ENCODE assay signal across 1 cellular context in genomic region chr6:155493694-155494143, GRCh38.
TF ChIP-seq lines count a peak whose summit lies in the region.

No MANE protein-coding gene starts in this region.

TF ChIP-seq in HepG2, 621 proteins besides CTCF, POLR2A, EP300 and RAD21 (continued from another document):
- TF ChIP-seq, protein P1, sequence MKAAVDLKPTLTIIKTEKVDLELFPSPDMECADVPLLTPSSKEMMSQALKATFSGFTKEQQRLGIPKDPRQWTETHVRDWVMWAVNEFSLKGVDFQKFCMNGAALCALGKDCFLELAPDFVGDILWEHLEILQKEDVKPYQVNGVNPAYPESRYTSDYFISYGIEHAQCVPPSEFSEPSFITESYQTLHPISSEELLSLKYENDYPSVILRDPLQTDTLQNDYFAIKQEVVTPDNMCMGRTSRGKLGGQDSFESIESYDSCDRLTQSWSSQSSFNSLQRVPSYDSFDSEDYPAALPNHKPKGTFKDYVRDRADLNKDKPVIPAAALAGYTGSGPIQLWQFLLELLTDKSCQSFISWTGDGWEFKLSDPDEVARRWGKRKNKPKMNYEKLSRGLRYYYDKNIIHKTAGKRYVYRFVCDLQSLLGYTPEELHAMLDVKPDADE (CRISPR knock-in tag; IDR thresholded peaks at IDR 0.05) = no peak
- 0 out of 2 replicates have a peak, but pooled peaks have one; percentile 31 for TF ChIP-seq SAP130 (CRISPR knock-in tag; IDR thresholded peaks at IDR 0.05; ENCODE audit: low read depth)
- TF ChIP-seq ZNF18 (CRISPR knock-in tag; IDR thresholded peaks at IDR 0.05; ENCODE audit: insufficient replicate concordance) = no peak
- TF ChIP-seq GTF3A (CRISPR knock-in tag; conservative IDR thresholded peaks at IDR 0.05) = no peak
- TF ChIP-seq ZNF556 (CRISPR knock-in tag; IDR thresholded peaks at IDR 0.05; ENCODE audit: borderline replicate concordance) = no peak
- no peak for TF ChIP-seq ZNF749 (CRISPR knock-in tag; IDR thresholded peaks at IDR 0.05; ENCODE audit: borderline replicate concordance)
- TF ChIP-seq ZNF784 (CRISPR knock-in tag; IDR thresholded peaks at IDR 0.05; ENCODE audit: borderline replicate concordance) = no peak
- TF ChIP-seq MIXL1 (CRISPR knock-in tag; IDR thresholded peaks at IDR 0.05) = no peak
- TF ChIP-seq ZNF879 (CRISPR knock-in tag; IDR thresholded peaks at IDR 0.05) = no peak
- TF ChIP-seq ZNF333 (CRISPR knock-in tag; IDR thresholded peaks at IDR 0.05; ENCODE audit: borderline replicate concordance) = no peak
- TF ChIP-seq, protein P2, sequence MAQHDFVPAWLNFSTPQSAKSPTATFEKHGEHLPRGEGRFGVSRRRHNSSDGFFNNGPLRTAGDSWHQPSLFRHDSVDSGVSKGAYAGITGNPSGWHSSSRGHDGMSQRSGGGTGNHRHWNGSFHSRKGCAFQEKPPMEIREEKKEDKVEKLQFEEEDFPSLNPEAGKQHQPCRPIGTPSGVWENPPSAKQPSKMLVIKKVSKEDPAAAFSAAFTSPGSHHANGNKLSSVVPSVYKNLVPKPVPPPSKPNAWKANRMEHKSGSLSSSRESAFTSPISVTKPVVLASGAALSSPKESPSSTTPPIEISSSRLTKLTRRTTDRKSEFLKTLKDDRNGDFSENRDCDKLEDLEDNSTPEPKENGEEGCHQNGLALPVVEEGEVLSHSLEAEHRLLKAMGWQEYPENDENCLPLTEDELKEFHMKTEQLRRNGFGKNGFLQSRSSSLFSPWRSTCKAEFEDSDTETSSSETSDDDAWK (CRISPR knock-in tag; IDR thresholded peaks at IDR 0.05) = no peak
- TF ChIP-seq, protein P3, sequence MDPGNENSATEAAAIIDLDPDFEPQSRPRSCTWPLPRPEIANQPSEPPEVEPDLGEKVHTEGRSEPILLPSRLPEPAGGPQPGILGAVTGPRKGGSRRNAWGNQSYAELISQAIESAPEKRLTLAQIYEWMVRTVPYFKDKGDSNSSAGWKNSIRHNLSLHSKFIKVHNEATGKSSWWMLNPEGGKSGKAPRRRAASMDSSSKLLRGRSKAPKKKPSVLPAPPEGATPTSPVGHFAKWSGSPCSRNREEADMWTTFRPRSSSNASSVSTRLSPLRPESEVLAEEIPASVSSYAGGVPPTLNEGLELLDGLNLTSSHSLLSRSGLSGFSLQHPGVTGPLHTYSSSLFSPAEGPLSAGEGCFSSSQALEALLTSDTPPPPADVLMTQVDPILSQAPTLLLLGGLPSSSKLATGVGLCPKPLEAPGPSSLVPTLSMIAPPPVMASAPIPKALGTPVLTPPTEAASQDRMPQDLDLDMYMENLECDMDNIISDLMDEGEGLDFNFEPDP (CRISPR knock-in tag; conservative IDR thresholded peaks at IDR 0.05) = no peak
- TF ChIP-seq ETV5 (CRISPR knock-in tag; IDR thresholded peaks at IDR 0.05; ENCODE audit: borderline replicate concordance) = peak; percentile 73; the same call in 1 of the 2 replicates
- TF ChIP-seq ZNF225 (CRISPR knock-in tag; IDR thresholded peaks at IDR 0.05) = no peak
- TF ChIP-seq ZNF724P (CRISPR knock-in tag; IDR thresholded peaks at IDR 0.05; ENCODE audit: borderline replicate concordance) = no peak
- TF ChIP-seq, protein P4, sequence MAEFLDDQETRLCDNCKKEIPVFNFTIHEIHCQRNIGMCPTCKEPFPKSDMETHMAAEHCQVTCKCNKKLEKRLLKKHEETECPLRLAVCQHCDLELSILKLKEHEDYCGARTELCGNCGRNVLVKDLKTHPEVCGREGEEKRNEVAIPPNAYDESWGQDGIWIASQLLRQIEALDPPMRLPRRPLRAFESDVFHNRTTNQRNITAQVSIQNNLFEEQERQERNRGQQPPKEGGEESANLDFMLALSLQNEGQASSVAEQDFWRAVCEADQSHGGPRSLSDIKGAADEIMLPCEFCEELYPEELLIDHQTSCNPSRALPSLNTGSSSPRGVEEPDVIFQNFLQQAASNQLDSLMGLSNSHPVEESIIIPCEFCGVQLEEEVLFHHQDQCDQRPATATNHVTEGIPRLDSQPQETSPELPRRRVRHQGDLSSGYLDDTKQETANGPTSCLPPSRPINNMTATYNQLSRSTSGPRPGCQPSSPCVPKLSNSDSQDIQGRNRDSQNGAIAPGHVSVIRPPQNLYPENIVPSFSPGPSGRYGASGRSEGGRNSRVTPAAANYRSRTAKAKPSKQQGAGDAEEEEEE (CRISPR knock-in tag; IDR thresholded peaks at IDR 0.05; ENCODE audit: borderline replicate concordance) = no peak
